13 cellular contexts compared by ENCODE assay signal in the genomic region with DNA sequence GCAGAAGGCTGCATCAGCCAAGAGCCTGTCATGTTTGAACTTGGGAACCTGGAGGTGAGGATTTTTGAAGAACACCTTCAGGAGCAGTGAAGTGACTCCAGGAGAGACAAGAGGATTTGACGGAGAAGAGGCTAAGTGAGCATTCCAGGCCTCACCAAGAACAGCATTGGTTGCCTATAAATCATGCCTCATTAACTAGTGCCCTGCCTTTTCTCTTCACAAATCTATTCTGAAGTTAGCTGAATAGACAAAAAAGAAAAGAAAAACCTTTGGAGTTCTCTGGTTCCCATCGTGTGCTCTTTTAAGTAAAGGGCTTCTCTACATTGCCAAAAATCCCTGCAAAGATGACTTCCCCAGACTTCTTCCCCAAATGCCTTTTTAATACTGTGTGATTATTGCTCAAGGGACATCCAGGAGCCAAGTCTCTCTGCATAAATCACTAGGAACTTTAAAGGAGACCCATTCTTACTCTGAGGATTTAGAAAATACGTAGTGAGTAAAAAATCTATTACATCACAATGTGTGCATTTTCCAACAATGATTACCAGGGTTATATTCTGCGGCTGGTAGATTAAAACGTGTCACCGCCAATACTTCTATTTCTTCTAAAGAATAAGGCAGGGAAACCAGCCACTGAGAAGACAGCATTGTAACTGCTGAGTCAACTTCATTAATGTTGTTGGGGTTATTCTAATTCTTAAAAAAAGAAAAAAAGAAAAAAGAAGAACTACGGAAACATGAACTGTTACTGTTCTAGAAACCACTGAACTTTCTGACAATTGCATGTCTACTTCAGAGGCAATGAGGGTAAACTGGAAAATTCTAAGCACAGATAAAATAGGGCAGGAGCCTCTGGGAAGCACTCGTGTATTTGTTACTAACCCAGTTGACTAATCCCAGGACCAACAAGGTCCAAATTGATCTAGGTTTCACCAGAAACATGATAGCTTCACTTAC.
DNase-seq lines count a peak whose midpoint lies in the region; ATAC-seq and TF ChIP-seq lines count a peak whose summit lies in the region.
"Had no signal": no experiment of that assay in that cellular context is flagged by ENCODE, and none has a peak within 500 bp of the region (broad histone marks: within the 10 kb centered on the region; RNA-seq: fewer than 3 reads in every experiment).

No MANE protein-coding gene starts in this region.

- H3K36me3 ChIP-seq in fibroblast of lung (ENCODE audit: control insufficient read depth, insufficient read depth, low read length) = no peaks in the 10 kb centered on the region
- H3K36me3 ChIP-seq: spleen had no signal

- intact Hi-C loops in CD14-positive monocyte (cut with micrococcal nuclease) = no loop called here
- intact Hi-C loops in activated CD4-positive, alpha-beta T cell treated with anti-CD3 and anti-CD28 coated beads, Interleukin-2, amount 10 ng/mL, durations not matched to agents 24 days and 14 days (cut with micrococcal nuclease) = no loop called here

- no peak overlapping the region for H3K9ac ChIP-seq in fibroblast of lung (ENCODE audit: insufficient read depth, low read length)

- no peak overlapping the region for H2AFZ ChIP-seq in fibroblast of lung (ENCODE audit: low read length)

- H4K20me1 ChIP-seq in fibroblast of lung (ENCODE audit: control insufficient read depth, extremely low read depth, insufficient read depth, low read length) = no peaks in the 10 kb centered on the region

- no peaks in the 10 kb centered on the region for H3K9me3 ChIP-seq in fibroblast of lung (ENCODE audit: control insufficient read depth, insufficient read depth, low read depth, low read length)
- H3K9me3 ChIP-seq: mucosa of descending colon, spleen had no signal

- no peak overlapping the region for H3K27ac ChIP-seq in fibroblast of lung (ENCODE audit: insufficient read depth, low read length)
- H3K27ac ChIP-seq: C4-2B, spleen had no signal

- H3K9me3 Mint-ChIP-seq in CD14-positive monocyte = no peaks in the 10 kb centered on the region
- H3K9me3 Mint-ChIP-seq in activated T-helper 17 cell treated with anti-CD3 and anti-CD28 coated beads, Interleukin-2, amount 50 U/mL, for 72 hours = no peaks in the 10 kb centered on the region
- H3K9me3 Mint-ChIP-seq in activated CD4-positive, alpha-beta T cell treated with anti-CD3 and anti-CD28 coated beads, Interleukin-2, amount 10 ng/mL, durations not matched to agents 24 days and 14 days = no peaks in the 10 kb centered on the region
- H3K9me3 Mint-ChIP-seq in activated CD8-positive, alpha-beta memory T cell treated with anti-CD3 and anti-CD28 coated beads, Interleukin-2, amount 10 ng/mL, durations not matched to agents 7 days and 5 days (ENCODE audit: low read depth) = no peaks in the 10 kb centered on the region

- H3K4me1 Mint-ChIP-seq in CD14-positive monocyte = peaks cover 22% of the 10 kb centered on the region
- H3K4me1 Mint-ChIP-seq in activated T-helper 17 cell treated with anti-CD3 and anti-CD28 coated beads, Interleukin-2, amount 50 U/mL, for 72 hours = peaks cover 2% of the 10 kb centered on the region
- H3K4me1 Mint-ChIP-seq in activated CD4-positive, alpha-beta T cell treated with anti-CD3 and anti-CD28 coated beads, Interleukin-2, amount 10 ng/mL, durations not matched to agents 24 days and 14 days = peaks cover 5% of the 10 kb centered on the region
- peaks cover 6% of the 10 kb centered on the region for H3K4me1 Mint-ChIP-seq in activated CD8-positive, alpha-beta memory T cell treated with anti-CD3 and anti-CD28 coated beads, Interleukin-2, amount 10 ng/mL, durations not matched to agents 7 days and 5 days

- no peak overlapping the region for H3K4me3 Mint-ChIP-seq in CD14-positive monocyte
- H3K4me3 Mint-ChIP-seq in activated T-helper 17 cell treated with anti-CD3 and anti-CD28 coated beads, Interleukin-2, amount 50 U/mL, for 72 hours = no peak overlapping the region
- no peak overlapping the region for H3K4me3 Mint-ChIP-seq in activated CD4-positive, alpha-beta T cell treated with anti-CD3 and anti-CD28 coated beads, Interleukin-2, amount 10 ng/mL, durations not matched to agents 24 days and 14 days
- no peak overlapping the region for H3K4me3 Mint-ChIP-seq in activated CD8-positive, alpha-beta memory T cell treated with anti-CD3 and anti-CD28 coated beads, Interleukin-2, amount 10 ng/mL, durations not matched to agents 7 days and 5 days

- no peak for DNase-seq in CD14-positive monocyte (ENCODE audit: low spot score)
- DNase-seq in fibroblast of lung (ENCODE audit: low read depth in 2 of 2) = peak; percentile 72 to 75
- DNase-seq in skeletal muscle cell (ENCODE audit: low read depth) = peak; percentile 43
- no peak for DNase-seq in T-helper 1 cell
- DNase-seq in activated CD4-positive, alpha-beta T cell treated with anti-CD3 and anti-CD28 coated beads, Interleukin-2, amount 10 ng/mL, durations not matched to agents 24 days and 14 days = no peak
- DNase-seq in activated CD8-positive, alpha-beta memory T cell treated with anti-CD3 and anti-CD28 coated beads, Interleukin-2, amount 10 ng/mL, durations not matched to agents 7 days and 5 days = no peak
- DNase-seq: activated gamma-delta T cell treated with Interleukin-2 at 50 U/mL for 16 hours, mucosa of descending colon, NCI-H1105 treated with DMSO at 0.1 percent for 48 hours, spleen had no signal

- H3K4me1 ChIP-seq in fibroblast of lung (ENCODE audit: control insufficient read depth, extremely low read depth, insufficient read depth, low read length) = no peaks in the 10 kb centered on the region

- H3K27me3 ChIP-seq in fibroblast of lung (ENCODE audit: control insufficient read depth, insufficient read depth, low read length) = no peaks in the 10 kb centered on the region
- H3K27me3 ChIP-seq: spleen had no signal

- H3K4me3 ChIP-seq in fibroblast of lung (replicated peaks in 1 of 4; ENCODE audit: control extremely low read depth in 1 of 4, insufficient read depth in 1 of 4, low read depth in 3 of 4, low read length in 4 of 4) = no peak overlapping the region
- H3K4me3 ChIP-seq in skeletal muscle cell (ENCODE audit: low read depth, low read length) = no peak overlapping the region
- H3K4me3 ChIP-seq: mucosa of descending colon, spleen had no signal

- no peaks in the 10 kb centered on the region for H3K27me3 Mint-ChIP-seq in CD14-positive monocyte (ENCODE audit: low read depth in 3 of 3)
- no peaks in the 10 kb centered on the region for H3K27me3 Mint-ChIP-seq in activated T-helper 17 cell treated with anti-CD3 and anti-CD28 coated beads, Interleukin-2, amount 50 U/mL, for 72 hours
- peaks cover 4% of the 10 kb centered on the region for H3K27me3 Mint-ChIP-seq in activated CD4-positive, alpha-beta T cell treated with anti-CD3 and anti-CD28 coated beads, Interleukin-2, amount 10 ng/mL, durations not matched to agents 24 days and 14 days
- H3K27me3 Mint-ChIP-seq in activated CD8-positive, alpha-beta memory T cell treated with anti-CD3 and anti-CD28 coated beads, Interleukin-2, amount 10 ng/mL, durations not matched to agents 7 days and 5 days = peaks cover 8% of the 10 kb centered on the region

- H3K27ac Mint-ChIP-seq in CD14-positive monocyte = peak overlapping the region in 5 of 7 donors; percentile 42 to 77 (median 70)
- H3K27ac Mint-ChIP-seq in activated T-helper 17 cell treated with anti-CD3 and anti-CD28 coated beads, Interleukin-2, amount 50 U/mL, for 72 hours = no peak overlapping the region
- H3K27ac Mint-ChIP-seq in activated CD4-positive, alpha-beta T cell treated with anti-CD3 and anti-CD28 coated beads, Interleukin-2, amount 10 ng/mL, durations not matched to agents 24 days and 14 days = no peak overlapping the region
- no peak overlapping the region for H3K27ac Mint-ChIP-seq in activated CD8-positive, alpha-beta memory T cell treated with anti-CD3 and anti-CD28 coated beads, Interleukin-2, amount 10 ng/mL, durations not matched to agents 7 days and 5 days

- CTCF ChIA-PET in activated CD8-positive, alpha-beta memory T cell treated with anti-CD3 and anti-CD28 coated beads, Interleukin-2, amount 10 ng/mL, durations not matched to agents 7 days and 5 days (lab: Charles Lee) = no interaction called here

- H3K4me2 ChIP-seq in fibroblast of lung (ENCODE audit: extremely low read depth, insufficient read depth, low read length) = no peak overlapping the region

- ATAC-seq in HG02870 (IDR thresholded peaks at IDR 0.05; ENCODE audit: unreplicated experiment) = peak; percentile 49
- no peak for ATAC-seq in activated T-helper 17 cell treated with anti-CD3 and anti-CD28 coated beads, Interleukin-2, amount 50 U/mL, for 72 hours (replicated peaks)
- ATAC-seq in activated CD8-positive, alpha-beta memory T cell treated with anti-CD3 and anti-CD28 coated beads, Interleukin-2, amount 10 ng/mL, durations not matched to agents 7 days and 5 days = no peak
- ATAC-seq: mucosa of descending colon had no signal

- H3K36me3 Mint-ChIP-seq in CD14-positive monocyte = no peaks in the 10 kb centered on the region
- no peaks in the 10 kb centered on the region for H3K36me3 Mint-ChIP-seq in activated T-helper 17 cell treated with anti-CD3 and anti-CD28 coated beads, Interleukin-2, amount 50 U/mL, for 72 hours (ENCODE audit: low read depth)
- no peaks in the 10 kb centered on the region for H3K36me3 Mint-ChIP-seq in activated CD4-positive, alpha-beta T cell treated with anti-CD3 and anti-CD28 coated beads, Interleukin-2, amount 10 ng/mL, durations not matched to agents 24 days and 14 days (ENCODE audit: low read depth)
- no peaks in the 10 kb centered on the region for H3K36me3 Mint-ChIP-seq in activated CD8-positive, alpha-beta memory T cell treated with anti-CD3 and anti-CD28 coated beads, Interleukin-2, amount 10 ng/mL, durations not matched to agents 7 days and 5 days

- TF ChIP-seq CTCF in CD14-positive monocyte (IDR thresholded peaks at IDR 0.05) (no peak), fibroblast of lung (conservative IDR thresholded peaks at IDR 0.05 in 1 of 2, IDR thresholded peaks at IDR 0.05 in 1 of 2; ENCODE audit: low read depth in 1 of 2, low read length in 2 of 2) (no peak)

- no peaks in the 10 kb centered on the region for H3K79me2 ChIP-seq in fibroblast of lung (ENCODE audit: control insufficient read depth, insufficient read depth, low read length)

Comparison
In these comparisons a context has a peak if more than half of its experiments do, and no peak if none do; other contexts are left out.
1. DNase-seq: peak in fibroblast of lung (2 of 2) and skeletal muscle cell (single experiment); none in CD14-positive monocyte (single experiment), T-helper 1 cell (0 of 5), activated CD4-positive, alpha-beta T cell treated with anti-CD3 and anti-CD28 coated beads, Interleukin-2, amount 10 ng/mL, durations not matched to agents 24 days and 14 days (single experiment) and activated CD8-positive, alpha-beta memory T cell treated with anti-CD3 and anti-CD28 coated beads, Interleukin-2, amount 10 ng/mL, durations not matched to agents 7 days and 5 days (single experiment).
2. H3K27ac Mint-ChIP-seq: peak in CD14-positive monocyte (5 of 7); none in activated T-helper 17 cell treated with anti-CD3 and anti-CD28 coated beads, Interleukin-2, amount 50 U/mL, for 72 hours (single experiment), activated CD4-positive, alpha-beta T cell treated with anti-CD3 and anti-CD28 coated beads, Interleukin-2, amount 10 ng/mL, durations not matched to agents 24 days and 14 days (single experiment) and activated CD8-positive, alpha-beta memory T cell treated with anti-CD3 and anti-CD28 coated beads, Interleukin-2, amount 10 ng/mL, durations not matched to agents 7 days and 5 days (single experiment).